Comparison of ENCODE assay signal across 11 cellular contexts in the genomic region with DNA sequence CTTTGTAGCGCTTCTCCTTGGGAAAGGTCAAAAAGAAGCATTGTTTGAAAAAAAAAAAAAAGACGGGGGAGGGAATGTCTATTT. TPM values are rescaled to one million over a fixed set of nuclear protein-coding genes. Genes with fewer than 3 reads are reported as not detected.
A peak's percentile ranks its signal among the peaks of the same experiment; 100 is the strongest.
DNase-seq lines count a peak whose midpoint lies in the region; ATAC-seq, FAIRE-seq and TF ChIP-seq lines count a peak whose summit lies in the region.
"Had no signal": no experiment of that assay in that cellular context is flagged by ENCODE, and none has a peak within 500 bp of the region (broad histone marks: within the 10 kb centered on the region; RNA-seq: fewer than 3 reads in every experiment).

A gene (minus strand): TSS at position 46 of the 84 bp plus-strand sequence. CDS start 5,302 bp downstream, outside the sequence.

- intact Hi-C loops in HepG2 (cut with micrococcal nuclease; ENCODE audit: unreplicated experiment): no loop called here

- no peak within 1 kb of the TSS for H3K4me3 Mint-ChIP-seq in stimulated activated effector memory CD8-positive, alpha-beta T cell treated with anti-CD3 and anti-CD28 coated beads, Interleukin-12 subunit alpha, Interleukin-12 subunit beta, amount 100 ng/mL, for 72 hours

- H3K4me2 ChIP-seq in HepG2 (ENCODE audit: low read depth, low read length): peak within 1 kb of the TSS; percentile 84
- peak within 1 kb of the TSS; percentile 99 for H3K4me2 ChIP-seq in smooth muscle cell

- peaks cover 5% of the 10 kb centered on the region for H3K9me3 Mint-ChIP-seq in stimulated activated effector memory CD8-positive, alpha-beta T cell treated with anti-CD3 and anti-CD28 coated beads, Interleukin-12 subunit alpha, Interleukin-12 subunit beta, amount 100 ng/mL, for 72 hours

- no peak for TF ChIP-seq RAD21 in HepG2 (CRISPR knock-in tag; IDR thresholded peaks at IDR 0.05)

- FAIRE-seq in HepG2 (lab: Jason Lieb, UNC): no peak

- H3K4me3 ChIP-seq in HEK293 (ENCODE audit: low read depth, low read length) (peak within 1 kb of the TSS; percentile 41), brain microvascular endothelial cell (ENCODE audit: low read depth, low read length) (peak within 1 kb of the TSS; percentile 54), HepG2 (replicated peaks in 1 of 3; ENCODE audit: insufficient read depth in 1 of 3, low read depth in 2 of 3, low read length in 3 of 3) (peak within 1 kb of the TSS; percentile 23 to 62 (median 44); a peak in 5 of 6 replicates), smooth muscle cell (peak within 1 kb of the TSS; percentile 62)

- H3K79me2 ChIP-seq in HepG2 (ENCODE audit: insufficient read depth, low read length): no peaks in the 10 kb centered on the region
- no peaks in the 10 kb centered on the region for H3K79me2 ChIP-seq in smooth muscle cell (ENCODE audit: low read depth)

- no peak for ATAC-seq in HepG2
- no peak for ATAC-seq in stimulated activated effector memory CD8-positive, alpha-beta T cell treated with anti-CD3 and anti-CD28 coated beads, Interleukin-12 subunit alpha, Interleukin-12 subunit beta, amount 100 ng/mL, for 72 hours

- in situ Hi-C loops in brain microvascular endothelial cell (cut with HindIII; ENCODE audit: low pct_ligation_motif_present, low sequenced_read_pairs): no loop called here
- in situ Hi-C loops in HepG2 (cut with HindIII; ENCODE audit: extremely low pct_ligation_motif_present, low pct_unique_long_range_greater_than_20kb): no loop called here

- POLR2A ChIA-PET in HEK293 (lab: Yijun Ruan, JAX) (no interaction called here), HepG2 (lab: Yijun Ruan, JAX) (no interaction called here)

- H3K4me1 ChIP-seq in HEK293 (ENCODE audit: control insufficient read depth, insufficient read depth, low read length): no peaks in the 10 kb centered on the region
- H3K4me1 ChIP-seq in HepG2 (ENCODE audit: insufficient read depth, low read length): peaks cover 31% of the 10 kb centered on the region
- peaks cover 26% of the 10 kb centered on the region for H3K4me1 ChIP-seq in smooth muscle cell (ENCODE audit: low read depth)

- H3K9me3 ChIP-seq in HEK293 (ENCODE audit: control insufficient read depth, insufficient read depth, low read depth, low read length) (no peaks in the 10 kb centered on the region), HepG2 (ENCODE audit: low read length) (no peaks in the 10 kb centered on the region), smooth muscle cell (replicated peaks; ENCODE audit: low read depth) (no peaks in the 10 kb centered on the region)

- no peaks in the 10 kb centered on the region for H3K4me1 Mint-ChIP-seq in stimulated activated effector memory CD8-positive, alpha-beta T cell treated with anti-CD3 and anti-CD28 coated beads, Interleukin-12 subunit alpha, Interleukin-12 subunit beta, amount 100 ng/mL, for 72 hours

- H3K27me3 ChIP-seq in brain microvascular endothelial cell (replicated peaks): peaks cover 22% of the 10 kb centered on the region
- H3K27me3 ChIP-seq in HepG2 (ENCODE audit: control insufficient read depth in 1 of 2, insufficient read depth in 2 of 2, low read length in 2 of 2): peaks cover 0 to 15% of the 10 kb centered on the region in 2 experiments; a peak in 1 of 5 replicates
- H3K27me3 ChIP-seq in smooth muscle cell (ENCODE audit: low read depth): peaks cover 84% of the 10 kb centered on the region

- H3K27ac Mint-ChIP-seq in stimulated activated effector memory CD8-positive, alpha-beta T cell treated with anti-CD3 and anti-CD28 coated beads, Interleukin-12 subunit alpha, Interleukin-12 subunit beta, amount 100 ng/mL, for 72 hours: no peak within 1 kb of the TSS

- H3K9ac ChIP-seq in HepG2 (ENCODE audit: insufficient read depth, low read depth, low read length) (no peak within 1 kb of the TSS), smooth muscle cell (ENCODE audit: low read depth) (no peak within 1 kb of the TSS)

- TF ChIP-seq CTCF in HEK293 (tag by site-specific recombination; IDR thresholded peaks at IDR 0.05): no peak
- no peak for TF ChIP-seq CTCF in brain microvascular endothelial cell (IDR thresholded peaks at IDR 0.05; ENCODE audit: low read depth, low read length, missing control alignments)
- no peak for TF ChIP-seq CTCF in HepG2 (CRISPR knock-in tag; IDR thresholded peaks at IDR 0.05)
- no peak for TF ChIP-seq CTCF in smooth muscle cell (IDR thresholded peaks at IDR 0.05; ENCODE audit: borderline replicate concordance, insufficient read depth, poor library complexity, severe bottlenecking)

- no TSS peak for BruUV-seq in HepG2 (replicated peaks; lab: Mats Ljungman, UMichigan)

- WGBS in HepG2 (ENCODE audit: low lambda C conversion rate): 11% methylated on average over 2 of the region's 2 CpGs
- WGBS in smooth muscle cell (ENCODE audit: low lambda C conversion rate): 0% methylated on average over 2 of the region's 2 CpGs

- DNase-seq in brain microvascular endothelial cell: no peak
- no peak for DNase-seq in HepG2 (ENCODE audit: low spot score)
- DNase-seq in smooth muscle cell (lab: John Stamatoyannopoulos, UW; ENCODE audit: unreplicated experiment): no peak
- no peak for DNase-seq in erythroblast (lab: John Stamatoyannopoulos, UW)
- DNase-seq in SKM-1 treated with dmso at 0.1 percent for 144 hours (lab: John Stamatoyannopoulos, UW; ENCODE audit: unreplicated experiment): no peak
- DNase-seq in stimulated activated naive CD4-positive, alpha-beta T cell treated with Interleukin-2 at 50 U/mL for 16 hours (lab: John Stamatoyannopoulos, UW): no peak
- DNase-seq in stimulated activated effector memory CD8-positive, alpha-beta T cell treated with anti-CD3 and anti-CD28 coated beads, Interleukin-12 subunit alpha, Interleukin-12 subunit beta, amount 100 ng/mL, for 72 hours (ENCODE audit: low spot score in 2 of 2): no peak
- DNase-seq: central memory CD4-positive, alpha-beta T cell; T-helper 9 cell had no signal

- TF ChIP-seq POLR2A in HepG2 (IDR thresholded peaks at IDR 0.05; ENCODE audit: insufficient read depth in 1 of 2, low read depth in 2 of 2, low read length in 2 of 2): no peak
- no peak for TF ChIP-seq POLR2A in erythroblast (IDR thresholded peaks at IDR 0.05; ENCODE audit: low read length)

- H2AFZ ChIP-seq in HepG2 (ENCODE audit: low read length): peak within 1 kb of the TSS; percentile 68
- H2AFZ ChIP-seq in smooth muscle cell (ENCODE audit: low read depth): peak within 1 kb of the TSS; percentile 83

- H4K20me1 ChIP-seq in HepG2 (ENCODE audit: insufficient read depth, low read length) (no peaks in the 10 kb centered on the region), smooth muscle cell (ENCODE audit: low read depth) (no peaks in the 10 kb centered on the region)

- TF ChIP-seq EP300 in HepG2 (IDR thresholded peaks at IDR 0.05; ENCODE audit: low read depth in 2 of 2, low read length in 2 of 2) (no peak), HepG2 (CRISPR knock-in tag; IDR thresholded peaks at IDR 0.05; ENCODE audit: borderline replicate concordance) (no peak)

- H3F3A ChIP-seq in smooth muscle cell (ENCODE audit: low read depth): no peaks in the 10 kb centered on the region

- H3K36me3 ChIP-seq in HEK293 (ENCODE audit: control insufficient read depth in 2 of 2, insufficient read depth in 1 of 2, low read length in 2 of 2) (no peaks in the 10 kb centered on the region), brain microvascular endothelial cell (replicated peaks) (no peaks in the 10 kb centered on the region), HepG2 (replicated peaks in 1 of 2; ENCODE audit: control insufficient read depth in 1 of 2, insufficient read depth in 2 of 2, low read length in 2 of 2) (no peaks in the 10 kb centered on the region), smooth muscle cell (ENCODE audit: low read depth) (no peaks in the 10 kb centered on the region)

- no peaks in the 10 kb centered on the region for H3K36me3 Mint-ChIP-seq in stimulated activated effector memory CD8-positive, alpha-beta T cell treated with anti-CD3 and anti-CD28 coated beads, Interleukin-12 subunit alpha, Interleukin-12 subunit beta, amount 100 ng/mL, for 72 hours

- CTCF ChIA-PET in HEK293 (lab: Yijun Ruan, JAX): interaction anchor here (0.6 kb wide), 1 partner anchor 106 kb away, joined by 3 read pairs; no protein-coding TSS in a partner anchor
- CTCF ChIA-PET in HepG2 (lab: Yijun Ruan, JAX; ENCODE audit: low intra/inter-chr PET ratio, low total read pairs): no interaction called here

- H3K27ac ChIP-seq in HEK293 (ENCODE audit: extremely low read depth, low read depth, low read length) (no peak within 1 kb of the TSS), brain microvascular endothelial cell (no peak within 1 kb of the TSS), HepG2 (ENCODE audit: extremely low read length, insufficient read depth, low read length) (no peak within 1 kb of the TSS), smooth muscle cell (ENCODE audit: low read depth) (no peak within 1 kb of the TSS)

TF ChIP-seq in HEK293, 187 proteins besides CTCF, POLR2A, EP300 and RAD21 (continues in another document):
- no peak for TF ChIP-seq KLF9 (tag by site-specific recombination; IDR thresholded peaks at IDR 0.05; ENCODE audit: low read depth)

TF ChIP-seq in HepG2, 621 proteins besides CTCF, POLR2A, EP300 and RAD21 (continues in another document):
- TF ChIP-seq NCOA2 (CRISPR knock-in tag; IDR thresholded peaks at IDR 0.05) (no peak), ZNF251 (CRISPR knock-in tag; IDR thresholded peaks at IDR 0.05) (no peak)

RNA-seq across cellular contexts. Expression of the gene that starts here (rescaled TPM):
- total RNA-seq in HepG2 (2016; rRNA removed; fragmentation: Illumina TruSeq; extraction: Trizol): not detected in 2 replicates
- total RNA-seq in HepG2 (2016; cell fraction: cytosol; rRNA removed; fragmentation: Illumina TruSeq; extraction: Trizol; ENCODE audit: low read depth): not detected in 2 replicates
- total RNA-seq in HepG2 (2016; cell fraction: insoluble cytoplasmic fraction; rRNA removed; fragmentation: Illumina TruSeq; extraction: Trizol): not detected in 2 replicates
- total RNA-seq in HepG2 (2016; cell fraction: membrane; rRNA removed; fragmentation: Illumina TruSeq; extraction: Trizol): not detected in 2 replicates
- not detected in 2 replicates for total RNA-seq in HepG2 (2016; cell fraction: nucleus; rRNA removed; fragmentation: Illumina TruSeq; extraction: Trizol)
- not detected in 2 replicates for polyA plus RNA-seq in HepG2 (2011; rRNA removed)
- not detected in 2 replicates for polyA plus RNA-seq in HepG2 (2011; cell fraction: cytosol; rRNA removed)
- polyA plus RNA-seq in HepG2 (2011; cell fraction: nucleus; rRNA removed): not detected in 2 replicates
- polyA plus RNA-seq in HepG2 (2012): 0.12 TPM in 1 of 2 replicates, not detected in the other
- not detected in 2 replicates for polyA plus RNA-seq in HepG2 (2016; cell fraction: cytosol; fragmentation: Illumina TruSeq; extraction: Trizol; ENCODE audit: low read depth)
- not detected in 2 replicates for polyA plus RNA-seq in HepG2 (2016; cell fraction: insoluble cytoplasmic fraction; fragmentation: Illumina TruSeq; extraction: Trizol; ENCODE audit: low read depth)
- polyA plus RNA-seq in HepG2 (2016; cell fraction: membrane; fragmentation: Illumina TruSeq; extraction: Trizol; ENCODE audit: low read depth): not detected in 2 replicates
- not detected in 2 replicates for polyA plus RNA-seq in HepG2 (2016; cell fraction: nucleus; fragmentation: Illumina TruSeq; extraction: Trizol; ENCODE audit: insufficient read depth, low read depth)
- not detected in 2 replicates for polyA minus RNA-seq in HepG2 (2011; rRNA and poly(A)+ RNA removed; ENCODE audit: low replicate concordance)
- polyA minus RNA-seq in HepG2 (2011; cell fraction: cytosol; rRNA and poly(A)+ RNA removed): not detected in 2 replicates
- polyA minus RNA-seq in HepG2 (2011; cell fraction: nucleus; rRNA and poly(A)+ RNA removed): not detected in 2 replicates
- total RNA-seq in smooth muscle cell: 0.22 TPM in 2 replicates
- polyA plus RNA-seq in smooth muscle cell: 1.3 TPM in 1 of 2 replicates, not detected in the other
- total RNA-seq: renal cortical epithelial cell had no signal
